8 cellular contexts compared by ENCODE assay signal in the genomic region with DNA sequence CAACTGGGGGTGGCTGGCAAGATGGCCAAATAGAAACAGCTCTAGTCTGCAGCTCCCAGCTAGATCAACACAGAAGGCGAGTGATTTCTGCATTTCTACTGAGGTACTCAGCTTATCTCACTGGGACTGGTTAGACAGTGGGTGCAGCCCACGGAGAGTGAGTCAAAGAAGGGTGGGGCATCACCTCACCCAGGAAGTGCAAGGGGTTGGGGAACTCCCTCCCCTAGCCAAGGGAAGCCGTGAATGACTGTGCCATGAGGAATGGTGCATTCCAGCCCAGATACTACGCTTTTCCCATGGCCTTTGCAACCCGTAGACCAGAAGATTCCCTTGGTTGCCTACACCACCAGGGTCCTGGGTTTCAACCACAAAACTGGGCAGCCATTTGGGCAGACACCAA.
A peak's percentile ranks its signal among the peaks of the same experiment; 100 is the strongest.
DNase-seq lines count a peak whose midpoint lies in the region; ATAC-seq, FAIRE-seq and TF ChIP-seq lines count a peak whose summit lies in the region.
"Not testable (repeated sequence)": the region's sequence is repeated elsewhere in the genome, so short reads cannot be mapped to it uniquely, and the experiment has no call there.

No MANE protein-coding gene starts in this region.

- H3K36me3 ChIP-seq in K562 (ENCODE audit: control insufficient read depth, insufficient read depth, low read length); esophagus squamous epithelium; keratinocyte (ENCODE audit: control insufficient read depth in 2 of 2, extremely low read depth in 1 of 2, insufficient read depth in 2 of 2, low read length in 2 of 2): not testable (repeated sequence)

- H3K27ac ChIP-seq in K562 (ENCODE audit: extremely low read depth, low read depth, low read length); esophagus squamous epithelium: not testable (repeated sequence)
- peak overlapping the region; percentile 74 for H3K27ac ChIP-seq in keratinocyte (ENCODE audit: control insufficient read depth, insufficient read depth, low read length)

- FAIRE-seq in K562 (lab: Jason Lieb, UNC); urothelium cell line (lab: Jason Lieb, UNC): not testable (repeated sequence)
- FAIRE-seq in keratinocyte (lab: Jason Lieb, UNC): peak; percentile 81

- intact Hi-C loops in K562 (cut with micrococcal nuclease); esophagus squamous epithelium (cut with DNase I): not testable (repeated sequence)

- H4K20me1 ChIP-seq in K562 (replicated peaks; ENCODE audit: control insufficient read depth, insufficient read depth, low read length); keratinocyte (ENCODE audit: control insufficient read depth, extremely low read depth, insufficient read depth, low read length): not testable (repeated sequence)

- not testable (repeated sequence) for H3K4me3 Mint-ChIP-seq in WTC11

- not testable (repeated sequence) for H2AFZ ChIP-seq in K562 (ENCODE audit: low read depth, low read length)
- peak overlapping the region; percentile 90 for H2AFZ ChIP-seq in keratinocyte (ENCODE audit: control insufficient read depth, low read length)

- not testable (repeated sequence) for BruUV-seq in K562 (replicated peaks; lab: Mats Ljungman, UMichigan)

- peak overlapping the region; percentile 25; the same call in 1 of the 2 replicates for H3K27ac Mint-ChIP-seq in WTC11

- not testable (repeated sequence) for ATAC-seq in WTC11, K562

- not testable (repeated sequence) for H3K4me2 ChIP-seq in K562 (ENCODE audit: insufficient read depth, low read length)
- peak overlapping the region; percentile 16 for H3K4me2 ChIP-seq in keratinocyte (ENCODE audit: control insufficient read depth, extremely low read depth, insufficient read depth, low read depth, low read length)

- H3K4me1 Mint-ChIP-seq in WTC11: not testable (repeated sequence)

- H3K27me3 Mint-ChIP-seq in WTC11 (ENCODE audit: low read depth): not testable (repeated sequence)

- not testable (repeated sequence) for H3K9me3 ChIP-seq in K562 (replicated peaks; ENCODE audit: control insufficient read depth, insufficient read depth, low read depth, low read length); keratinocyte (ENCODE audit: control insufficient read depth, low read depth, low read length)
- peaks cover 0 to 16% (median 0%) of the 10 kb centered on the region in 3 donors for H3K9me3 ChIP-seq in esophagus squamous epithelium

- H3K27me3 ChIP-seq in K562 (ENCODE audit: control insufficient read depth in 2 of 2, insufficient read depth in 2 of 2, low read length in 2 of 2); esophagus squamous epithelium; keratinocyte (ENCODE audit: control insufficient read depth, extremely low read depth, insufficient read depth, low read length): not testable (repeated sequence)

- dilution Hi-C loops in keratinocyte (cut with MboI; ENCODE audit: extremely low pct_ligation_motif_present, low sequenced_read_pairs): not testable (repeated sequence)

- TF ChIP-seq EP300 in K562 (IDR thresholded peaks at IDR 0.05; ENCODE audit: low read length): not testable (repeated sequence)

- in situ Hi-C loops in K562 (cut with MboI): not testable (repeated sequence)

- peaks cover 58% of the 10 kb centered on the region for H3K9me3 Mint-ChIP-seq in WTC11

- DNase-seq in H4 (ENCODE audit: low spot score) (peak; percentile 39), LoVo (ENCODE audit: low spot score) (peak; percentile 46), RKO (ENCODE audit: low spot score) (peak; percentile 58), K562 (ENCODE audit: extremely low read depth in 1 of 4, low spot score in 3 of 4) (peak in 1 of 4 experiments; percentile 11), esophagus squamous epithelium (lab: John Stamatoyannopoulos, UW) (peak; percentile 1), keratinocyte (ENCODE audit: low read depth, low spot score) (peak; percentile 48), urothelium cell line (ENCODE audit: low spot score) (peak; percentile 6)
- DNase-seq in WTC11 (ENCODE audit: low spot score): not testable (repeated sequence)

- POLR2A ChIA-PET in WTC11 (lab: Charles Lee); K562 (lab: Yijun Ruan, JAX): not testable (repeated sequence)

- not testable (repeated sequence) for TF ChIP-seq POLR2A in K562 (conservative IDR thresholded peaks at IDR 0.05); esophagus squamous epithelium (IDR thresholded peaks at IDR 0.05)

- not testable (repeated sequence) for TF ChIP-seq RAD21 in K562 (CRISPR knock-in tag; conservative IDR thresholded peaks at IDR 0.05 in 1 of 2, IDR thresholded peaks at IDR 0.05 in 1 of 2)

- WGBS in K562 (ENCODE audit: insufficient coverage, low coverage, missing lambda C conversion rate): 0% methylated on average over 5 of the region's 5 CpGs
- 41 to 61% methylated on average over 4 to 5 of the region's 5 CpGs for WGBS in esophagus squamous epithelium, 2 donors

- not testable (repeated sequence) for H3K9me1 ChIP-seq in K562 (ENCODE audit: control insufficient read depth, insufficient read depth, low read length); keratinocyte (ENCODE audit: control insufficient read depth, extremely low read depth, insufficient read depth, low read length)

- H3K4me1 ChIP-seq in K562 (replicated peaks in 1 of 2; ENCODE audit: control insufficient read depth in 2 of 2, insufficient read depth in 2 of 2, low read length in 2 of 2); esophagus squamous epithelium; keratinocyte (ENCODE audit: control insufficient read depth, extremely low read depth, insufficient read depth, low read length): not testable (repeated sequence)

- CTCF ChIA-PET in WTC11 (lab: Charles Lee); K562 (lab: Yijun Ruan, JAX; ENCODE audit: low intra/inter-chr PET ratio): not testable (repeated sequence)

- not testable (repeated sequence) for H3K79me2 ChIP-seq in K562 (ENCODE audit: control insufficient read depth, insufficient read depth, low read length); keratinocyte (ENCODE audit: control insufficient read depth, insufficient read depth, low read length)

- peaks cover 46% of the 10 kb centered on the region for H3K36me3 Mint-ChIP-seq in WTC11

- H3K9ac ChIP-seq in K562 (ENCODE audit: insufficient read depth in 1 of 2, low read depth in 2 of 2, low read length in 2 of 2): not testable (repeated sequence)
- peak overlapping the region; percentile 28 for H3K9ac ChIP-seq in keratinocyte (ENCODE audit: control insufficient read depth, extremely low read depth, insufficient read depth, low read length)

- TF ChIP-seq CTCF in WTC11 (IDR thresholded peaks at IDR 0.05); K562 (IDR thresholded peaks at IDR 0.05 in 2 of 3, conservative IDR thresholded peaks at IDR 0.05 in 1 of 3; ENCODE audit: insufficient read depth in 2 of 3, low read depth in 1 of 3, low read length in 3 of 3); esophagus squamous epithelium (IDR thresholded peaks at IDR 0.05); keratinocyte (optimal IDR thresholded peaks at IDR 0.05 in 1 of 3, IDR thresholded peaks at IDR 0.05 in 1 of 3, conservative IDR thresholded peaks at IDR 0.05 in 1 of 3; ENCODE audit: extremely low read depth in 1 of 3, insufficient read depth in 2 of 3, low read length in 3 of 3): not testable (repeated sequence)

- not testable (repeated sequence) for H3K4me3 ChIP-seq in K562; esophagus squamous epithelium; keratinocyte (ENCODE audit: control insufficient read depth in 2 of 3, extremely low read depth in 1 of 3, insufficient read depth in 2 of 3, low read depth in 1 of 3, low read length in 3 of 3)

TF ChIP-seq in K562, 482 proteins besides CTCF, POLR2A, EP300 and RAD21:
- peak; percentile 31 for TF ChIP-seq CBFA2T3 (IDR thresholded peaks at IDR 0.05)
- TF ChIP-seq TCF3 (CRISPR knock-in tag; IDR thresholded peaks at IDR 0.05): peak; percentile 19; the same call in 1 of the 2 replicates
- not testable (repeated sequence) for TF ChIP-seq NR2C1 (IDR thresholded peaks at IDR 0.05)
- peak; percentile 24; the same call in 1 of the 2 replicates for TF ChIP-seq NR2C1 (tag; IDR thresholded peaks at IDR 0.05)
- peak; percentile 14; the same call in 1 of the 2 replicates for TF ChIP-seq VEZF1 (CRISPR knock-in tag; IDR thresholded peaks at IDR 0.05)
